Comparison of ENCODE assay signal across 9 cellular contexts in genomic region chr7:44284216-44284615, GRCh38. TPM values are rescaled to one million over a fixed set of nuclear protein-coding genes. Genes with fewer than 3 reads are reported as not detected.
A peak's percentile ranks its signal among the peaks of the same experiment; 100 is the strongest.
DNase-seq lines count a peak whose midpoint lies in the region; ATAC-seq and TF ChIP-seq lines count a peak whose summit lies in the region.
"Had no signal": no experiment of that assay in that cellular context is flagged by ENCODE, and none has a peak within 500 bp of the region (broad histone marks: within the 10 kb centered on the region; RNA-seq: fewer than 3 reads in every experiment).

No MANE protein-coding gene starts in this region.

- H3K27ac ChIP-seq in Peyer's patch (no peak overlapping the region), heart right ventricle (peak overlapping the region in 9 of 10 donors; percentile 52 to 86 (median 82)), sigmoid colon (no peak overlapping the region)
- H3K27ac ChIP-seq: breast epithelium had no signal

- no peaks in the 10 kb centered on the region for H3K4me1 ChIP-seq in Peyer's patch
- peaks cover 0 to 78% (median 28%) of the 10 kb centered on the region in 9 donors for H3K4me1 ChIP-seq in heart right ventricle
- no peaks in the 10 kb centered on the region for H3K4me1 ChIP-seq in sigmoid colon
- H3K4me1 ChIP-seq: breast epithelium had no signal

- 73 to 81% methylated on average over 13 of the region's 13 CpGs for WGBS in heart right ventricle, 2 donors
- 69 to 85% methylated on average over 13 of the region's 13 CpGs for WGBS in sigmoid colon, 2 donors

- DNase-seq in HT1080 (ENCODE audit: low read depth) (peak; percentile 32), Peyer's patch (peak in 2 of 3 donors; percentile 32 to 36), heart right ventricle (peak in 1 of 2 donors; percentile 8), sigmoid colon (peak; percentile 50), MG63 (no peak), DMS153 treated with DMSO at 0.1 percent for 48 hours (lab: John Stamatoyannopoulos, UW; ENCODE audit: unreplicated experiment) (no peak)
- DNase-seq: GOT3 had no signal

- H3K4me3 ChIP-seq in Peyer's patch (no peak overlapping the region), heart right ventricle (no peak overlapping the region), sigmoid colon (no peak overlapping the region), MG63 (no peak overlapping the region)
- H3K4me3 ChIP-seq: breast epithelium had no signal

- H3K9me3 ChIP-seq in Peyer's patch (no peaks in the 10 kb centered on the region), heart right ventricle (no peaks in the 10 kb centered on the region), sigmoid colon (no peaks in the 10 kb centered on the region), MG63 (no peaks in the 10 kb centered on the region)
- H3K9me3 ChIP-seq: breast epithelium had no signal

- H3K27me3 ChIP-seq in Peyer's patch (no peaks in the 10 kb centered on the region), heart right ventricle (no peaks in the 10 kb centered on the region), sigmoid colon (no peaks in the 10 kb centered on the region), MG63 (no peaks in the 10 kb centered on the region)
- H3K27me3 ChIP-seq: breast epithelium had no signal

- TF ChIP-seq POLR2A in Peyer's patch (IDR thresholded peaks at IDR 0.05) (no peak), sigmoid colon (IDR thresholded peaks at IDR 0.05) (no peak)

- H3K36me3 ChIP-seq in Peyer's patch, result no peaks in the 10 kb centered on the region
- H3K36me3 ChIP-seq in heart right ventricle, result no peaks in the 10 kb centered on the region
- no peaks in the 10 kb centered on the region for H3K36me3 ChIP-seq in sigmoid colon
- no peaks in the 10 kb centered on the region for H3K36me3 ChIP-seq in MG63
- H3K36me3 ChIP-seq: breast epithelium had no signal

- TF ChIP-seq CTCF in Peyer's patch (IDR thresholded peaks at IDR 0.05) (no peak), heart right ventricle (IDR thresholded peaks at IDR 0.05) (no peak), sigmoid colon (IDR thresholded peaks at IDR 0.05) (no peak)

- intact Hi-C loops in heart right ventricle (cut with DNase I), result no loop called here
- intact Hi-C loops in sigmoid colon (cut with DNase I), result no loop called here

- no peak for TF ChIP-seq EP300 in sigmoid colon (IDR thresholded peaks at IDR 0.05)

- ATAC-seq in heart right ventricle (peak in 1 of 8 donors; percentile 6), HG03139 (IDR thresholded peaks at IDR 0.05; ENCODE audit: unreplicated experiment) (no peak)

RNA-seq across cellular contexts. Expression of gene CAMK2B, which starts 41.2 kb away (rescaled TPM):
- total RNA-seq in HT1080 (2014; rRNA removed; shearing (Covaris generic)), result 0.02 and 0.07 TPM in 2 replicates
- 0.06 and 0.16 TPM in 2 replicates for polyA plus RNA-seq in HT1080 (2015; cell fraction: cytosol; rRNA removed)
- 0.39 TPM in 1 of 2 replicates, not detected in the other for polyA plus RNA-seq in HT1080 (2015; cell fraction: nucleus; rRNA removed)
- total RNA-seq in Peyer's patch (1 to 10 TPM in 3 of 4 donors, under 1 TPM in 1; 0.67 to 3.9 (median 2.2) TPM), heart right ventricle (100 to 1,000 TPM in 6 of 10 donors, 10 to 100 TPM in 4; 70.6 to 152 (median 126) TPM), sigmoid colon (1 to 10 TPM in 3 of 4 donors, under 1 TPM in 1; 0.83 to 3.2 (median 1.9) TPM)
- polyA plus RNA-seq in heart right ventricle (100 to 1,000 TPM in 1 of 2 donors, 10 to 100 TPM in 1; 30.8 to 107 TPM), sigmoid colon (1 to 10 TPM in 1 of 3 donors, under 1 TPM in 1, not detected in 1; 0.23 to 1.2 TPM)
- total RNA-seq in MG63 (2014; rRNA removed; shearing (Covaris generic); ENCODE audit: low replicate concordance), result 0.54 and 2.0 TPM in 2 replicates

Comparison
In these comparisons a context has a peak if more than half of its experiments do, and no peak if none do; other contexts are left out.
1. DNase-seq: peak in HT1080 (single experiment), Peyer's patch (2 of 3) and sigmoid colon (single experiment); none in MG63 (single experiment) and DMS153 treated with DMSO at 0.1 percent for 48 hours (single experiment).
2. H3K27ac ChIP-seq: peak in heart right ventricle (9 of 10); none in Peyer's patch (0 of 4) and sigmoid colon (0 of 4).
3. RNA of gene CAMK2B, which starts 41.2 kb away (total RNA-seq): 70.6 to 152 TPM in heart right ventricle; 0.67 to 3.9 TPM in Peyer's patch, 0.54 to 2.0 TPM in MG63, 0.83 to 3.2 TPM in sigmoid colon and 0.02 to 0.07 TPM in HT1080; every median in the first group is over 10 times any median in the second.